11 cellular contexts compared by ENCODE assay signal in genomic region chr19:36051236-36051635, GRCh38. TPM values are rescaled to one million over a fixed set of nuclear protein-coding genes. Genes with fewer than 3 reads are reported as not detected.
DNase-seq lines count a peak whose midpoint lies in the region; ATAC-seq, FAIRE-seq and TF ChIP-seq lines count a peak whose summit lies in the region.
"Had no signal": no experiment of that assay in that cellular context is flagged by ENCODE, and none has a peak within 500 bp of the region (broad histone marks: within the 10 kb centered on the region; RNA-seq: fewer than 3 reads in every experiment).

No MANE protein-coding gene starts in this region.

- peaks cover 10% of the 10 kb centered on the region for H3K4me1 ChIP-seq in keratinocyte (ENCODE audit: control insufficient read depth, extremely low read depth, insufficient read depth, low read length)
- H3K4me1 ChIP-seq in kidney (ENCODE audit: control insufficient read depth in 1 of 2, insufficient read depth in 1 of 2, low read depth in 1 of 2, low read length in 2 of 2), result peaks cover 0 to 7% of the 10 kb centered on the region in 2 donors

- no peaks in the 10 kb centered on the region for H3K27me3 ChIP-seq in keratinocyte (ENCODE audit: control insufficient read depth, extremely low read depth, insufficient read depth, low read length)
- H3K27me3 ChIP-seq: ascending aorta had no signal

- intact Hi-C loops in kidney (cut with DNase I), result no loop called here

- no peaks in the 10 kb centered on the region for H3K36me3 Mint-ChIP-seq in WTC11

- peaks cover 1% of the 10 kb centered on the region for H4K20me1 ChIP-seq in keratinocyte (ENCODE audit: control insufficient read depth, extremely low read depth, insufficient read depth, low read length)

- DNase-seq in NCI-H146 (lab: John Stamatoyannopoulos, UW), result peak; percentile 32
- no peak for DNase-seq in NCI-H146 treated with DMSO at 0.1 percent for 48 hours (lab: John Stamatoyannopoulos, UW; ENCODE audit: unreplicated experiment)
- DNase-seq in WTC11 (ENCODE audit: low spot score), result peak; percentile 73
- no peak for DNase-seq in keratinocyte (ENCODE audit: low read depth, low spot score)
- no peak for DNase-seq in kidney
- DNase-seq: NCI-H1417 treated with DMSO at 0.1 percent for 48 hours had no signal

- H3K4me3 Mint-ChIP-seq in WTC11, result peak overlapping the region; percentile 35

- FAIRE-seq in keratinocyte (lab: Jason Lieb, UNC) (no peak), kidney (lab: Jason Lieb, UNC) (no peak)

- H3K4me3 ChIP-seq in keratinocyte (ENCODE audit: control insufficient read depth in 2 of 3, extremely low read depth in 1 of 3, insufficient read depth in 2 of 3, low read depth in 1 of 3, low read length in 3 of 3), result no peak overlapping the region
- no peak overlapping the region for H3K4me3 ChIP-seq in kidney (ENCODE audit: low read length in 2 of 2)
- H3K4me3 ChIP-seq: ascending aorta had no signal

- H3K9ac ChIP-seq in keratinocyte (ENCODE audit: control insufficient read depth, extremely low read depth, insufficient read depth, low read length) (no peak overlapping the region), kidney (ENCODE audit: low read length in 2 of 2) (peak overlapping the region in 1 of 2 donors; percentile 26)

- H3K79me2 ChIP-seq in keratinocyte (ENCODE audit: control insufficient read depth, insufficient read depth, low read length), result peaks cover 5% of the 10 kb centered on the region

- TF ChIP-seq CTCF in GM12873 (IDR thresholded peaks at IDR 0.05; ENCODE audit: insufficient read depth, low read depth, low read length, missing control alignments) (peak; percentile 19), WTC11 (IDR thresholded peaks at IDR 0.05) (peak; percentile 16; the same call in 1 of the 2 replicates), keratinocyte (optimal IDR thresholded peaks at IDR 0.05 in 1 of 3, IDR thresholded peaks at IDR 0.05 in 1 of 3, conservative IDR thresholded peaks at IDR 0.05 in 1 of 3; ENCODE audit: extremely low read depth in 1 of 3, insufficient read depth in 2 of 3, low read length in 3 of 3) (peak; percentile 15 to 53 (median 37)), kidney (IDR thresholded peaks at IDR 0.05; ENCODE audit: borderline replicate concordance, extremely low read depth, insufficient read depth) (no peak)

- H3K4me2 ChIP-seq in keratinocyte (ENCODE audit: control insufficient read depth, extremely low read depth, insufficient read depth, low read depth, low read length), result no peak overlapping the region

- H3K4me1 Mint-ChIP-seq in WTC11, result peaks cover 27% of the 10 kb centered on the region

- H3K27me3 Mint-ChIP-seq in WTC11 (ENCODE audit: low read depth), result no peaks in the 10 kb centered on the region

- H3K27ac ChIP-seq in keratinocyte (ENCODE audit: control insufficient read depth, insufficient read depth, low read length) (no peak overlapping the region), kidney (ENCODE audit: low read depth in 2 of 2, low read length in 2 of 2) (no peak overlapping the region)
- H3K27ac ChIP-seq: ascending aorta had no signal

- no peak overlapping the region for H2AFZ ChIP-seq in keratinocyte (ENCODE audit: control insufficient read depth, low read length)

- H3K36me3 ChIP-seq in keratinocyte (ENCODE audit: control insufficient read depth in 2 of 2, extremely low read depth in 1 of 2, insufficient read depth in 2 of 2, low read length in 2 of 2) (no peaks in the 10 kb centered on the region), kidney (ENCODE audit: control insufficient read depth in 1 of 2, insufficient read depth in 2 of 2, low read length in 2 of 2) (no peaks in the 10 kb centered on the region)
- H3K36me3 ChIP-seq: ascending aorta had no signal

- no peaks in the 10 kb centered on the region for H3K9me3 Mint-ChIP-seq in WTC11

- dilution Hi-C loops in keratinocyte (cut with MboI; ENCODE audit: extremely low pct_ligation_motif_present, low sequenced_read_pairs), result no loop called here

- POLR2A ChIA-PET in WTC11 (lab: Charles Lee), result no interaction called here

- no peaks in the 10 kb centered on the region for H3K9me1 ChIP-seq in keratinocyte (ENCODE audit: control insufficient read depth, extremely low read depth, insufficient read depth, low read length)

- peak overlapping the region; percentile 66 for H3K27ac Mint-ChIP-seq in WTC11

- ATAC-seq in WTC11, result peak; percentile 47
- ATAC-seq in GM21360 (IDR thresholded peaks at IDR 0.05; ENCODE audit: unreplicated experiment), result no peak
- no peak for ATAC-seq in GM18519 (IDR thresholded peaks at IDR 0.05; ENCODE audit: low FRiP score, unreplicated experiment)
- ATAC-seq: activated CD4-positive, CD25-positive, alpha-beta regulatory T cell treated with anti-CD3 and anti-CD28 coated beads, Interleukin-2, amount 50 U/mL, for 24 hours had no signal

- CTCF ChIA-PET in WTC11 (lab: Charles Lee), result interaction anchor here (1.0 to 1.9 kb wide), 7 partner anchors 10 to 74 kb away, joined by 3 to 11 read pairs (median 4); partner anchors contain the start of gene SDHAF1

- H3K9me3 ChIP-seq in keratinocyte (ENCODE audit: control insufficient read depth, low read depth, low read length) (no peaks in the 10 kb centered on the region), kidney (ENCODE audit: control insufficient read depth in 1 of 2, low read length in 2 of 2) (no peaks in the 10 kb centered on the region)
- H3K9me3 ChIP-seq: ascending aorta had no signal

RNA-seq across cellular contexts. Expression of gene THAP8, which starts 2.8 kb away (rescaled TPM):
- total RNA-seq in WTC11 (2021), result 6.6 to 10.7 TPM (median 6.9 TPM) in 3 replicates
- polyA plus RNA-seq in keratinocyte, result 1.4 to 3.6 TPM (median 1.8 TPM) in 3 replicates
- polyA plus RNA-seq in keratinocyte (2011; ENCODE audit: low read depth), result 2.8 TPM
- polyA plus RNA-seq in keratinocyte (2011; cell fraction: cytosol; rRNA removed), result 1.6 and 3.6 TPM in 2 replicates
- polyA plus RNA-seq in keratinocyte (2011; cell fraction: nucleus; rRNA removed), result 1.7 and 2.7 TPM in 2 replicates
- 2.6 and 3.7 TPM in 2 replicates for polyA plus RNA-seq in keratinocyte (2012; ENCODE audit: low replicate concordance)
- polyA minus RNA-seq in keratinocyte, result 0.66 to 2.6 TPM (median 1.2 TPM) in 3 replicates
- 7.1 TPM for polyA minus RNA-seq in keratinocyte (2011; cell fraction: cytosol; rRNA and poly(A)+ RNA removed)
- polyA minus RNA-seq in keratinocyte (2011; cell fraction: nucleus; rRNA and poly(A)+ RNA removed), result 0.47 and 1.8 TPM in 2 replicates
- 3.7 TPM for total RNA-seq in kidney
- polyA plus RNA-seq in kidney (ENCODE audit: insufficient read depth, low read depth, low replicate concordance), result 10.3 TPM
- total RNA-seq: ascending aorta had no signal

RNA-seq across cellular contexts. Expression of gene WDR62, which starts 3.5 kb away (rescaled TPM):
- 30.9 to 40.0 TPM (median 30.9 TPM) in 3 replicates for total RNA-seq in WTC11 (2021)
- polyA plus RNA-seq in keratinocyte, result 0.98 to 3.7 TPM (median 2.3 TPM) in 3 replicates
- 0.29 TPM for polyA plus RNA-seq in keratinocyte (2011; ENCODE audit: low read depth)
- polyA plus RNA-seq in keratinocyte (2011; cell fraction: cytosol; rRNA removed), result 0.79 and 1.3 TPM in 2 replicates
- polyA plus RNA-seq in keratinocyte (2011; cell fraction: nucleus; rRNA removed), result 3.9 and 4.4 TPM in 2 replicates
- 0.93 and 3.6 TPM in 2 replicates for polyA plus RNA-seq in keratinocyte (2012; ENCODE audit: low replicate concordance)
- 1.1 to 7.2 TPM (median 3.3 TPM) in 3 replicates for polyA minus RNA-seq in keratinocyte
- polyA minus RNA-seq in keratinocyte (2011; cell fraction: cytosol; rRNA and poly(A)+ RNA removed), result 1.3 TPM
- polyA minus RNA-seq in keratinocyte (2011; cell fraction: nucleus; rRNA and poly(A)+ RNA removed), result 1.8 and 3.1 TPM in 2 replicates
- 0.69 TPM for total RNA-seq in kidney
- polyA plus RNA-seq in kidney (ENCODE audit: insufficient read depth, low read depth, low replicate concordance), result 0.58 TPM
- total RNA-seq: ascending aorta had no signal

RNA-seq across cellular contexts. Expression of gene CLIP3, which starts 18.6 kb away (rescaled TPM):
- 16.2 to 19.4 TPM (median 17.9 TPM) in 3 replicates for total RNA-seq in WTC11 (2021)
- polyA plus RNA-seq in keratinocyte, result 0.38 to 0.76 TPM (median 0.63 TPM) in 3 replicates
- polyA plus RNA-seq in keratinocyte (2011; ENCODE audit: low read depth), result 0.49 TPM
- 0.97 and 1.8 TPM in 2 replicates for polyA plus RNA-seq in keratinocyte (2011; cell fraction: cytosol; rRNA removed)
- 1.6 and 2.6 TPM in 2 replicates for polyA plus RNA-seq in keratinocyte (2011; cell fraction: nucleus; rRNA removed)
- polyA plus RNA-seq in keratinocyte (2012; ENCODE audit: low replicate concordance), result 1.5 and 2.9 TPM in 2 replicates
- 1.3 to 5.5 TPM (median 1.8 TPM) in 3 replicates for polyA minus RNA-seq in keratinocyte
- polyA minus RNA-seq in keratinocyte (2011; cell fraction: cytosol; rRNA and poly(A)+ RNA removed), result 1.9 TPM
- polyA minus RNA-seq in keratinocyte (2011; cell fraction: nucleus; rRNA and poly(A)+ RNA removed), result 2.0 and 2.3 TPM in 2 replicates
- 10.3 TPM for total RNA-seq in kidney
- 12.3 TPM for polyA plus RNA-seq in kidney (ENCODE audit: insufficient read depth, low read depth, low replicate concordance)

RNA-seq across cellular contexts. Expression of gene ALKBH6, which starts 37.2 kb away (rescaled TPM):
- total RNA-seq in WTC11 (2021) (28.1 to 35.1 TPM (median 31.9 TPM) in 3 replicates), kidney (21.5 TPM)
- polyA plus RNA-seq in keratinocyte (27.8 to 37.1 TPM (median 36.7 TPM) in 3 replicates), kidney (ENCODE audit: insufficient read depth, low read depth, low replicate concordance) (21.7 TPM)
- 3.5 TPM for polyA plus RNA-seq in keratinocyte (2011; ENCODE audit: low read depth)
- 15.8 and 26.9 TPM in 2 replicates for polyA plus RNA-seq in keratinocyte (2011; cell fraction: cytosol; rRNA removed)
- polyA plus RNA-seq in keratinocyte (2011; cell fraction: nucleus; rRNA removed), result 87.0 and 90.7 TPM in 2 replicates
- 22.5 and 25.9 TPM in 2 replicates for polyA plus RNA-seq in keratinocyte (2012; ENCODE audit: low replicate concordance)
- polyA minus RNA-seq in keratinocyte, result 10.6 to 13.3 TPM (median 12.9 TPM) in 3 replicates
- 20.7 TPM for polyA minus RNA-seq in keratinocyte (2011; cell fraction: cytosol; rRNA and poly(A)+ RNA removed)
- polyA minus RNA-seq in keratinocyte (2011; cell fraction: nucleus; rRNA and poly(A)+ RNA removed), result 8.5 and 15.7 TPM in 2 replicates

RNA-seq across cellular contexts. Expression of gene SYNE4, which starts 42.6 kb away (rescaled TPM):
- total RNA-seq in WTC11 (2021) (17.6 to 28.5 TPM (median 27.9 TPM) in 3 replicates), kidney (7.0 TPM)
- polyA plus RNA-seq in keratinocyte (0.19 to 0.72 TPM (median 0.28 TPM) in 3 replicates), kidney (ENCODE audit: insufficient read depth, low read depth, low replicate concordance) (15.7 TPM)
- 0.39 TPM for polyA plus RNA-seq in keratinocyte (2011; ENCODE audit: low read depth)
- 0.17 TPM in 2 replicates for polyA plus RNA-seq in keratinocyte (2011; cell fraction: cytosol; rRNA removed)
- 2.3 TPM in 2 replicates for polyA plus RNA-seq in keratinocyte (2011; cell fraction: nucleus; rRNA removed)
- polyA plus RNA-seq in keratinocyte (2012; ENCODE audit: low replicate concordance), result 0.21 and 1.0 TPM in 2 replicates
- polyA minus RNA-seq in keratinocyte, result not detected in 3 replicates
- polyA minus RNA-seq in keratinocyte (2011; cell fraction: cytosol; rRNA and poly(A)+ RNA removed), result not detected
- 0.32 and 1.4 TPM in 2 replicates for polyA minus RNA-seq in keratinocyte (2011; cell fraction: nucleus; rRNA and poly(A)+ RNA removed)
- total RNA-seq: ascending aorta had no signal

Comparison
In these comparisons a context has a peak if more than half of its experiments do, and no peak if none do; other contexts are left out.
1. DNase-seq: peak in NCI-H146 (single experiment) and WTC11 (single experiment); none in NCI-H146 treated with DMSO at 0.1 percent for 48 hours (single experiment), keratinocyte (single experiment) and kidney (single experiment).
2. RNA of gene WDR62, which starts 3.5 kb away (total RNA-seq): 30.9 to 40.0 TPM in WTC11; 0.69 TPM in kidney (single experiment); every median in the first group is over 10 times any median in the second.